26 cellular contexts compared by ENCODE assay signal in genomic region chr2:238087211-238087610, GRCh38. TPM values are rescaled to one million over a fixed set of nuclear protein-coding genes. Genes with fewer than 3 reads are reported as not detected.
DNase-seq lines count a peak whose midpoint lies in the region; ATAC-seq, FAIRE-seq and TF ChIP-seq lines count a peak whose summit lies in the region.
"Had no signal": no experiment of that assay in that cellular context is flagged by ENCODE, and none has a peak within 500 bp of the region (broad histone marks: within the 10 kb centered on the region; RNA-seq: fewer than 3 reads in every experiment).

No MANE protein-coding gene starts in this region.

- H3K27ac Mint-ChIP-seq in activated CD4-positive, alpha-beta T cell treated with anti-CD3 and anti-CD28 coated beads, Interleukin-2, amount 10 ng/mL, durations not matched to agents 7 days and 5 days, result peak overlapping the region; percentile 31
- H3K27ac Mint-ChIP-seq in activated T-helper 17 cell treated with anti-CD3 and anti-CD28 coated beads, Interleukin-2, amount 50 U/mL, for 72 hours, result peak overlapping the region; percentile 32
- peak overlapping the region; percentile 43 for H3K27ac Mint-ChIP-seq in stimulated activated naive B cell treated with anti-CD40 and anti-IgM and Interleukin-4, amounts not matched to agents 10 μg/mL and 1 μg/mL and 100 μg/mL, for 72 hours
- H3K27ac Mint-ChIP-seq: activated naive CD8-positive, alpha-beta T cell treated with anti-CD3 and anti-CD28 coated beads, Interleukin-2, amount 10 ng/mL, durations not matched to agents 7 days and 5 days; activated T-helper 2 cell treated with anti-CD3 and anti-CD28 coated beads, Interferon-gamma antibody, Interleukin-2, Interleukin-4, amounts not matched to agents 10 μg/mL and 5 μg/mL and 100 μg/mL, durations not matched to agents 14 hours and 24 hours and 36 hours; neural progenitor cell; progenitor cell of endocrine pancreas had no signal

- no peak for FAIRE-seq in HTR-8/SVneo (lab: Jason Lieb, UNC)
- FAIRE-seq: A549, H54, TTC549, urothelium cell line had no signal

- H3K27me3 Mint-ChIP-seq in activated CD4-positive, alpha-beta T cell treated with anti-CD3 and anti-CD28 coated beads, Interleukin-2, amount 10 ng/mL, durations not matched to agents 7 days and 5 days, result no peaks in the 10 kb centered on the region
- no peaks in the 10 kb centered on the region for H3K27me3 Mint-ChIP-seq in activated T-helper 17 cell treated with anti-CD3 and anti-CD28 coated beads, Interleukin-2, amount 50 U/mL, for 72 hours
- H3K27me3 Mint-ChIP-seq in stimulated activated naive B cell treated with anti-CD40 and anti-IgM and Interleukin-4, amounts not matched to agents 10 μg/mL and 1 μg/mL and 100 μg/mL, for 72 hours, result no peaks in the 10 kb centered on the region
- H3K27me3 Mint-ChIP-seq: activated naive CD8-positive, alpha-beta T cell treated with anti-CD3 and anti-CD28 coated beads, Interleukin-2, amount 10 ng/mL, durations not matched to agents 7 days and 5 days; central memory CD8-positive, alpha-beta T cell; progenitor cell of endocrine pancreas had no signal

- H3K36me3 Mint-ChIP-seq in activated CD4-positive, alpha-beta T cell treated with anti-CD3 and anti-CD28 coated beads, Interleukin-2, amount 10 ng/mL, durations not matched to agents 7 days and 5 days (ENCODE audit: low read depth), result peaks cover 33% of the 10 kb centered on the region
- peaks cover 76% of the 10 kb centered on the region for H3K36me3 Mint-ChIP-seq in activated T-helper 17 cell treated with anti-CD3 and anti-CD28 coated beads, Interleukin-2, amount 50 U/mL, for 72 hours (ENCODE audit: low read depth)
- H3K36me3 Mint-ChIP-seq in stimulated activated naive B cell treated with anti-CD40 and anti-IgM and Interleukin-4, amounts not matched to agents 10 μg/mL and 1 μg/mL and 100 μg/mL, for 72 hours, result peaks cover 44 to 69% of the 10 kb centered on the region in 2 donors

- POLR2A ChIA-PET in activated CD4-positive, alpha-beta T cell treated with anti-CD3 and anti-CD28 coated beads, Interleukin-2, amount 10 ng/mL, durations not matched to agents 7 days and 5 days (lab: Charles Lee), result interaction anchor here (0.7 kb wide), 1 partner anchor 14 kb away, joined by 6 read pairs; no protein-coding TSS in a partner anchor

- no peak for DNase-seq in activated CD4-positive, alpha-beta T cell treated with anti-CD3 and anti-CD28 coated beads, Interleukin-2, amount 10 ng/mL, durations not matched to agents 7 days and 5 days
- DNase-seq in activated CD4-positive, alpha-beta T cell treated with anti-CD3 and anti-CD28 coated beads for 4 hours, result no peak
- DNase-seq in NB4 (ENCODE audit: low read depth), result peak; percentile 58
- no peak for DNase-seq in stimulated activated naive B cell treated with anti-CD40 and anti-IgM and Interleukin-4, amounts not matched to agents 10 μg/mL and 1 μg/mL and 100 μg/mL, for 72 hours
- no peak for DNase-seq in stimulated activated CD4-positive, alpha-beta T cell treated with anti-CD3 and anti-CD28 coated beads, Interleukin-4, amount 100 ng/mL, for 4 hours
- no peak for DNase-seq in NCI-H510A (lab: John Stamatoyannopoulos, UW)
- DNase-seq in HTR-8/SVneo (ENCODE audit: insufficient read length, low spot score), result no peak
- DNase-seq: activated CD4-positive, alpha-beta T cell treated with anti-CD3 and anti-CD28 coated beads for 48 hours; activated naive CD8-positive, alpha-beta T cell treated with anti-CD3 and anti-CD28 coated beads, Interleukin-2, amount 10 ng/mL, durations not matched to agents 7 days and 5 days; Calu3; NCI-H187 treated with DMSO at 0.1 percent for 48 hours; NCI-H69; stimulated activated CD4-positive, alpha-beta T cell treated with anti-CD3 and anti-CD28 coated beads, Interleukin-1b, Interleukin-23, amount 100 ng/mL, for 48 hours had no signal

- CTCF ChIA-PET in activated CD4-positive, alpha-beta T cell treated with anti-CD3 and anti-CD28 coated beads, Interleukin-2, amount 10 ng/mL, durations not matched to agents 7 days and 5 days (lab: Charles Lee), result interaction anchor here (0.6 kb wide), 1 partner anchor 1911 kb away, joined by 3 read pairs; no protein-coding TSS in a partner anchor

- H3K9me3 Mint-ChIP-seq in activated CD4-positive, alpha-beta T cell treated with anti-CD3 and anti-CD28 coated beads, Interleukin-2, amount 10 ng/mL, durations not matched to agents 7 days and 5 days, result no peaks in the 10 kb centered on the region
- no peaks in the 10 kb centered on the region for H3K9me3 Mint-ChIP-seq in activated T-helper 17 cell treated with anti-CD3 and anti-CD28 coated beads, Interleukin-2, amount 50 U/mL, for 72 hours
- no peaks in the 10 kb centered on the region for H3K9me3 Mint-ChIP-seq in stimulated activated naive B cell treated with anti-CD40 and anti-IgM and Interleukin-4, amounts not matched to agents 10 μg/mL and 1 μg/mL and 100 μg/mL, for 72 hours
- H3K9me3 Mint-ChIP-seq: activated naive CD8-positive, alpha-beta T cell treated with anti-CD3 and anti-CD28 coated beads, Interleukin-2, amount 10 ng/mL, durations not matched to agents 7 days and 5 days; activated T-helper 2 cell treated with anti-CD3 and anti-CD28 coated beads, Interferon-gamma antibody, Interleukin-2, Interleukin-4, amounts not matched to agents 10 μg/mL and 5 μg/mL and 100 μg/mL, durations not matched to agents 14 hours and 24 hours and 36 hours; central memory CD8-positive, alpha-beta T cell; neural progenitor cell had no signal

- no peak for ATAC-seq in activated T-helper 17 cell treated with anti-CD3 and anti-CD28 coated beads, Interleukin-2, amount 50 U/mL, for 72 hours (replicated peaks)
- peak; percentile 65 to 69 for ATAC-seq in stimulated activated naive B cell treated with anti-CD40 and anti-IgM and Interleukin-4, amounts not matched to agents 10 μg/mL and 1 μg/mL and 100 μg/mL, for 72 hours (replicated peaks)
- ATAC-seq: A549 had no signal

- peaks cover 10% of the 10 kb centered on the region for H3K4me1 Mint-ChIP-seq in activated CD4-positive, alpha-beta T cell treated with anti-CD3 and anti-CD28 coated beads, Interleukin-2, amount 10 ng/mL, durations not matched to agents 7 days and 5 days
- no peaks in the 10 kb centered on the region for H3K4me1 Mint-ChIP-seq in activated T-helper 17 cell treated with anti-CD3 and anti-CD28 coated beads, Interleukin-2, amount 50 U/mL, for 72 hours
- peaks cover 4 to 19% of the 10 kb centered on the region in 2 donors for H3K4me1 Mint-ChIP-seq in stimulated activated naive B cell treated with anti-CD40 and anti-IgM and Interleukin-4, amounts not matched to agents 10 μg/mL and 1 μg/mL and 100 μg/mL, for 72 hours
- H3K4me1 Mint-ChIP-seq: neural progenitor cell had no signal

- TF ChIP-seq POLR2A in NB4 (IDR thresholded peaks at IDR 0.05; ENCODE audit: extremely low read depth, insufficient read length), result no peak

- no peak for TF ChIP-seq CTCF in NB4 (IDR thresholded peaks at IDR 0.05; ENCODE audit: low read depth, low read length)

- H3K4me3 ChIP-seq in NB4 (ENCODE audit: low read depth, low read length), result no peak overlapping the region
- H3K4me3 ChIP-seq: A549, dorsolateral prefrontal cortex, lung, neural progenitor cell, suprapubic skin had no signal

- H3K4me3 Mint-ChIP-seq in activated CD4-positive, alpha-beta T cell treated with anti-CD3 and anti-CD28 coated beads, Interleukin-2, amount 10 ng/mL, durations not matched to agents 7 days and 5 days, result no peak overlapping the region
- H3K4me3 Mint-ChIP-seq in activated T-helper 17 cell treated with anti-CD3 and anti-CD28 coated beads, Interleukin-2, amount 50 U/mL, for 72 hours, result no peak overlapping the region
- H3K4me3 Mint-ChIP-seq in stimulated activated naive B cell treated with anti-CD40 and anti-IgM and Interleukin-4, amounts not matched to agents 10 μg/mL and 1 μg/mL and 100 μg/mL, for 72 hours, result no peak overlapping the region
- H3K4me3 Mint-ChIP-seq: activated naive CD8-positive, alpha-beta T cell treated with anti-CD3 and anti-CD28 coated beads, Interleukin-2, amount 10 ng/mL, durations not matched to agents 7 days and 5 days; central memory CD8-positive, alpha-beta T cell; neural progenitor cell had no signal

RNA-seq across cellular contexts. Expression of gene ESPNL, which starts 12.9 kb away (rescaled TPM):
- under 1 TPM in 1 of 2 experiments, not detected in 1; 0.05 TPM for total RNA-seq in activated CD4-positive, alpha-beta T cell treated with anti-CD3 and anti-CD28 coated beads, Interleukin-2, amount 10 ng/mL, durations not matched to agents 7 days and 5 days
- 1 to 10 TPM in 1 of 2 donors, under 1 TPM in 1; 0.39 to 1.0 TPM for total RNA-seq in activated T-helper 17 cell treated with anti-CD3 and anti-CD28 coated beads, Interleukin-2, amount 50 U/mL, for 72 hours
- total RNA-seq: HT-29 had no signal

RNA-seq across cellular contexts. Expression of gene SCLY, which starts 26.4 kb away (rescaled TPM):
- 10 to 100 TPM; 27.1 to 30.0 TPM for total RNA-seq in activated CD4-positive, alpha-beta T cell treated with anti-CD3 and anti-CD28 coated beads, Interleukin-2, amount 10 ng/mL, durations not matched to agents 7 days and 5 days
- total RNA-seq in activated T-helper 17 cell treated with anti-CD3 and anti-CD28 coated beads, Interleukin-2, amount 50 U/mL, for 72 hours, result 10 to 100 TPM; 56.2 to 57.1 TPM

RNA-seq across cellular contexts. Expression of gene KLHL30, which starts 51.3 kb away (rescaled TPM):
- not detected for total RNA-seq in activated CD4-positive, alpha-beta T cell treated with anti-CD3 and anti-CD28 coated beads, Interleukin-2, amount 10 ng/mL, durations not matched to agents 7 days and 5 days
- not detected for total RNA-seq in activated T-helper 17 cell treated with anti-CD3 and anti-CD28 coated beads, Interleukin-2, amount 50 U/mL, for 72 hours
- total RNA-seq: activated naive CD8-positive, alpha-beta T cell treated with anti-CD3 and anti-CD28 coated beads, Interleukin-2, amount 10 ng/mL, durations not matched to agents 7 days and 5 days; activated T-helper 2 cell treated with anti-CD3 and anti-CD28 coated beads, Interferon-gamma antibody, Interleukin-2, Interleukin-4, amounts not matched to agents 10 μg/mL and 5 μg/mL and 100 μg/mL, durations not matched to agents 14 hours and 24 hours and 36 hours had no signal
